Comparison of ENCODE assay signal across 25 cellular contexts in genomic region chr14:103142903-103143302, GRCh38. TPM values are rescaled to one million over a fixed set of nuclear protein-coding genes. Genes with fewer than 3 reads are reported as not detected.
DNase-seq lines count a peak whose midpoint lies in the region; ATAC-seq, FAIRE-seq and TF ChIP-seq lines count a peak whose summit lies in the region.
"Had no signal": no experiment of that assay in that cellular context is flagged by ENCODE, and none has a peak within 500 bp of the region (broad histone marks: within the 10 kb centered on the region; RNA-seq: fewer than 3 reads in every experiment).

No MANE protein-coding gene starts in this region.

- H2AFZ ChIP-seq in OCI-LY3 (ENCODE audit: low read depth, low read length), result peak overlapping the region; percentile 41; the same call in 1 of the 2 replicates
- peak overlapping the region; percentile 22; the same call in 1 of the 2 replicates for H2AFZ ChIP-seq in K562 (ENCODE audit: low read depth, low read length)
- H2AFZ ChIP-seq in parathyroid adenoma, result peak overlapping the region; percentile 68

- H3K27me3 ChIP-seq in OCI-LY3 (ENCODE audit: low read depth, low read length) (peaks cover 22% of the 10 kb centered on the region), K562 (ENCODE audit: control insufficient read depth in 2 of 2, insufficient read depth in 2 of 2, low read length in 2 of 2) (no peaks in the 10 kb centered on the region; a peak in 1 of 5 replicates), parathyroid adenoma (ENCODE audit: control insufficient read depth, insufficient read depth, low read length) (no peaks in the 10 kb centered on the region)

- TF ChIP-seq POLR2A in K562 (conservative IDR thresholded peaks at IDR 0.05), result no peak

- POLR2A ChIA-PET in K562 (lab: Yijun Ruan, JAX), result no interaction called here

- TF ChIP-seq CTCF in OCI-LY3 (IDR thresholded peaks at IDR 0.05; ENCODE audit: low read depth, low read length), result no peak
- no peak for TF ChIP-seq CTCF in K562 (IDR thresholded peaks at IDR 0.05 in 2 of 3, conservative IDR thresholded peaks at IDR 0.05 in 1 of 3; ENCODE audit: insufficient read depth in 2 of 3, low read depth in 1 of 3, low read length in 3 of 3)
- TF ChIP-seq CTCF in parathyroid adenoma (IDR thresholded peaks at IDR 0.05), result no peak

- H3K36me3 ChIP-seq in OCI-LY3 (replicated peaks; ENCODE audit: low read depth, low read length), result no peaks in the 10 kb centered on the region
- no peaks in the 10 kb centered on the region for H3K36me3 ChIP-seq in K562 (ENCODE audit: control insufficient read depth, insufficient read depth, low read length)
- no peaks in the 10 kb centered on the region for H3K36me3 ChIP-seq in parathyroid adenoma (ENCODE audit: control insufficient read depth, insufficient read depth, low read length)

- intact Hi-C loops in K562 (cut with micrococcal nuclease), result loop anchor here (1.0 kb wide), 1 partner anchor 149 kb away; no protein-coding TSS in a partner anchor

- H3K4me1 ChIP-seq in OCI-LY3 (ENCODE audit: low read length) (peaks cover 17% of the 10 kb centered on the region), K562 (replicated peaks in 1 of 2; ENCODE audit: control insufficient read depth in 2 of 2, insufficient read depth in 2 of 2, low read length in 2 of 2) (peaks cover 7 to 18% of the 10 kb centered on the region in 2 experiments; a peak in 4 of 5 replicates), parathyroid adenoma (peaks cover 32% of the 10 kb centered on the region)

- 44% methylated on average over 4 of the region's 4 CpGs for WGBS in K562 (ENCODE audit: insufficient coverage, low coverage, missing lambda C conversion rate)

- TF ChIP-seq RAD21 in K562 (CRISPR knock-in tag; conservative IDR thresholded peaks at IDR 0.05 in 1 of 2, IDR thresholded peaks at IDR 0.05 in 1 of 2), result no peak

- H3K4me3 ChIP-seq in OCI-LY3 (ENCODE audit: low read length) (no peak overlapping the region), K562 (no peak overlapping the region), parathyroid adenoma (ENCODE audit: low read depth, low read length) (no peak overlapping the region)
- H3K4me3 ChIP-seq: GM12878 had no signal

- H3K27ac ChIP-seq in OCI-LY3 (ENCODE audit: low read length), result no peak overlapping the region
- H3K27ac ChIP-seq in K562 (ENCODE audit: extremely low read depth, low read depth, low read length), result no peak overlapping the region
- peak overlapping the region; percentile 40 for H3K27ac ChIP-seq in parathyroid adenoma
- H3K27ac ChIP-seq: KMS-11, RWPE1 had no signal

- DNase-seq in ELR (ENCODE audit: low read depth) (peak; percentile 33), K562 (ENCODE audit: extremely low read depth in 1 of 4, low spot score in 3 of 4) (no peak), NCI-H1092 (lab: John Stamatoyannopoulos, UW) (no peak), NCI-H510A (lab: John Stamatoyannopoulos, UW) (no peak)
- DNase-seq: ACHN, DND-41, GF-D8, GOT3, NCI-H1417 treated with DMSO at 0.1 percent for 48 hours, NCI-H2029, NCI-H2171, NCI-H446, NCI-H69, OCI-M1, SIG-M5 had no signal

- in situ Hi-C loops in K562 (cut with MboI), result no loop called here

- H3K9me3 ChIP-seq in OCI-LY3 (ENCODE audit: insufficient read depth, low read length), result no peaks in the 10 kb centered on the region
- H3K9me3 ChIP-seq in K562 (replicated peaks; ENCODE audit: control insufficient read depth, insufficient read depth, low read depth, low read length), result no peaks in the 10 kb centered on the region
- H3K9me3 ChIP-seq in parathyroid adenoma (ENCODE audit: control insufficient read depth, low read length), result no peaks in the 10 kb centered on the region

- no peaks in the 10 kb centered on the region for H3K79me2 ChIP-seq in OCI-LY3 (ENCODE audit: low read length)
- no peaks in the 10 kb centered on the region for H3K79me2 ChIP-seq in K562 (ENCODE audit: control insufficient read depth, insufficient read depth, low read length)
- no peaks in the 10 kb centered on the region for H3K79me2 ChIP-seq in parathyroid adenoma

- no peak for FAIRE-seq in K562 (lab: Jason Lieb, UNC)
- FAIRE-seq: GM12878, GM18507, HepG2 had no signal

- H3K4me2 ChIP-seq in OCI-LY3 (ENCODE audit: low read length), result no peak overlapping the region
- no peak overlapping the region for H3K4me2 ChIP-seq in K562 (ENCODE audit: insufficient read depth, low read length)
- no peak overlapping the region for H3K4me2 ChIP-seq in parathyroid adenoma (ENCODE audit: low read length)
- H3K4me2 ChIP-seq: KMS-11 had no signal

- CTCF ChIA-PET in K562 (lab: Yijun Ruan, JAX; ENCODE audit: low intra/inter-chr PET ratio), result interaction anchor here (1.0 kb wide), 1 partner anchor 140 kb away, joined by 3 read pairs; no protein-coding TSS in a partner anchor

- ATAC-seq in K562, result no peak
- no peak for ATAC-seq in GM18907 (IDR thresholded peaks at IDR 0.05; ENCODE audit: unreplicated experiment)
- ATAC-seq: GM12878, HepG2 had no signal

- H3K9me1 ChIP-seq in K562 (ENCODE audit: control insufficient read depth, insufficient read depth, low read length), result no peaks in the 10 kb centered on the region

- no peak for TF ChIP-seq EP300 in K562 (IDR thresholded peaks at IDR 0.05; ENCODE audit: low read length)

- H4K20me1 ChIP-seq in OCI-LY3 (ENCODE audit: insufficient read depth, low read length) (no peaks in the 10 kb centered on the region), K562 (replicated peaks; ENCODE audit: control insufficient read depth, insufficient read depth, low read length) (no peaks in the 10 kb centered on the region)

- H3K9ac ChIP-seq in OCI-LY3 (ENCODE audit: low read length) (no peak overlapping the region), K562 (ENCODE audit: insufficient read depth in 1 of 2, low read depth in 2 of 2, low read length in 2 of 2) (no peak overlapping the region), parathyroid adenoma (no peak overlapping the region)
- H3K9ac ChIP-seq: KMS-11 had no signal

- no TSS peak for BruUV-seq in K562 (replicated peaks; lab: Mats Ljungman, UMichigan)

TF ChIP-seq in K562, 482 proteins besides CTCF, POLR2A, EP300 and RAD21 (continues in another document):
- no peak for TF ChIP-seq ASH1L (IDR thresholded peaks at IDR 0.05; ENCODE audit: borderline replicate concordance, low read depth, partially characterized antibody)

RNA-seq across cellular contexts. Expression of gene TNFAIP2, which starts 19.6 kb away (rescaled TPM):
- total RNA-seq in K562 (2011; cell fraction: chromatin; rRNA removed; ENCODE audit: low replicate concordance), result 31.9 and 75.4 TPM in 2 replicates
- total RNA-seq in K562 (2011; cell fraction: nucleolus; rRNA removed), result 55.1 and 66.9 TPM in 2 replicates
- 38.6 and 39.3 TPM in 2 replicates for total RNA-seq in K562 (2011; cell fraction: nucleoplasm; rRNA removed)
- total RNA-seq in K562 (2014; rRNA removed) (39.5 and 46.0 TPM in 2 replicates), K562 (2014; rRNA removed; fragmentation: Illumina TruSeq; extraction: Trizol) (20.8 and 23.7 TPM in 2 replicates), K562 (2015; rRNA removed; fragmentation: Illumina TruSeq; extraction: Trizol) (68.6 and 70.2 TPM in 2 replicates), K562 (2021) (52.7 and 61.2 TPM in 2 replicates)
- polyA plus RNA-seq in K562 (2011; rRNA removed) (22.6 and 35.4 TPM in 2 replicates), K562 (2014; fragmentation: Illumina TruSeq; extraction: Trizol) (42.7 and 59.7 TPM in 2 replicates), K562 (2014; fragmentation: Nextera tagmentation; extraction: Ambion mirVana) (10 to 100 TPM; 44.6 to 49.7 TPM), K562 (2014; rRNA removed) (47.6 and 63.5 TPM in 2 replicates)
- 30.5 and 40.8 TPM in 2 replicates for polyA plus RNA-seq in K562 (2011; cell fraction: cytosol; rRNA removed)
- polyA plus RNA-seq in K562 (2011; cell fraction: nucleus; rRNA removed), result 171 and 203 TPM in 2 replicates
- polyA plus RNA-seq in K562 (2012), result 33.8 and 69.4 TPM in 2 replicates
- polyA minus RNA-seq in K562 (2011; rRNA and poly(A)+ RNA removed), result 8.9 and 13.3 TPM in 2 replicates
- polyA minus RNA-seq in K562 (2011; cell fraction: cytosol; rRNA and poly(A)+ RNA removed), result 25.6 and 31.0 TPM in 2 replicates
- polyA minus RNA-seq in K562 (2011; cell fraction: nucleus; rRNA and poly(A)+ RNA removed), result 17.0 and 18.2 TPM in 2 replicates

RNA-seq across cellular contexts. Expression of gene EXOC3L4, which starts 48.4 kb away (rescaled TPM):
- 7.7 and 24.3 TPM in 2 replicates for total RNA-seq in K562 (2011; cell fraction: chromatin; rRNA removed; ENCODE audit: low replicate concordance)
- total RNA-seq in K562 (2011; cell fraction: nucleolus; rRNA removed), result 22.4 and 23.0 TPM in 2 replicates
- total RNA-seq in K562 (2011; cell fraction: nucleoplasm; rRNA removed), result 13.8 and 17.9 TPM in 2 replicates
- 3.5 and 5.6 TPM in 2 replicates for total RNA-seq in K562 (2014; rRNA removed)
- 0.33 TPM in 1 of 2 replicates, not detected in the other for total RNA-seq in K562 (2014; rRNA removed; fragmentation: Illumina TruSeq; extraction: Trizol)
- 0.83 and 1.6 TPM in 2 replicates for total RNA-seq in K562 (2015; rRNA removed; fragmentation: Illumina TruSeq; extraction: Trizol)
- total RNA-seq in K562 (2021), result 5.4 and 6.7 TPM in 2 replicates
- 1.1 and 2.0 TPM in 2 replicates for polyA plus RNA-seq in K562 (2011; rRNA removed)
- polyA plus RNA-seq in K562 (2011; cell fraction: cytosol; rRNA removed), result 1.6 and 3.7 TPM in 2 replicates
- polyA plus RNA-seq in K562 (2011; cell fraction: nucleus; rRNA removed), result 8.4 and 18.9 TPM in 2 replicates
- polyA plus RNA-seq in K562 (2012), result 1.8 and 2.2 TPM in 2 replicates
- 0.25 and 0.97 TPM in 2 replicates for polyA plus RNA-seq in K562 (2014; fragmentation: Illumina TruSeq; extraction: Trizol)
- under 1 TPM in 1 of 2 experiments, not detected in 1; 0.10 TPM for polyA plus RNA-seq in K562 (2014; fragmentation: Nextera tagmentation; extraction: Ambion mirVana)
- 6.2 and 11.7 TPM in 2 replicates for polyA plus RNA-seq in K562 (2014; rRNA removed)
- 0.21 TPM in 1 of 2 replicates, not detected in the other for polyA minus RNA-seq in K562 (2011; rRNA and poly(A)+ RNA removed)
- 2.5 and 2.9 TPM in 2 replicates for polyA minus RNA-seq in K562 (2011; cell fraction: cytosol; rRNA and poly(A)+ RNA removed)
- polyA minus RNA-seq in K562 (2011; cell fraction: nucleus; rRNA and poly(A)+ RNA removed), result 3.1 and 5.0 TPM in 2 replicates
- total RNA-seq: GM12878; M059J; T-helper 1 cell treated with Interleukin-12 subunit alpha and Interleukin-12 subunit beta and Interleukin-4 antibody, amounts not matched to agents 30 ng/mL and 1 ng/mL, for 36 hours had no signal
- polyA plus RNA-seq: GM12878 had no signal

RNA-seq across cellular contexts. Expression of gene LBHD2, which starts 58.9 kb away (rescaled TPM):
- total RNA-seq in K562 (2011; cell fraction: chromatin; rRNA removed; ENCODE audit: low replicate concordance), result not detected in 2 replicates
- not detected in 2 replicates for total RNA-seq in K562 (2011; cell fraction: nucleolus; rRNA removed)
- total RNA-seq in K562 (2011; cell fraction: nucleoplasm; rRNA removed), result not detected in 2 replicates
- total RNA-seq in K562 (2014; rRNA removed) (not detected in 2 replicates), K562 (2014; rRNA removed; fragmentation: Illumina TruSeq; extraction: Trizol) (not detected in 2 replicates), K562 (2015; rRNA removed; fragmentation: Illumina TruSeq; extraction: Trizol) (not detected in 2 replicates), K562 (2021) (not detected in 2 replicates)
- polyA plus RNA-seq in K562 (2011; rRNA removed) (not detected in 2 replicates), K562 (2014; fragmentation: Illumina TruSeq; extraction: Trizol) (not detected in 2 replicates), K562 (2014; fragmentation: Nextera tagmentation; extraction: Ambion mirVana) (not detected), K562 (2014; rRNA removed) (not detected in 2 replicates)
- 0.30 TPM in 1 of 2 replicates, not detected in the other for polyA plus RNA-seq in K562 (2011; cell fraction: cytosol; rRNA removed)
- polyA plus RNA-seq in K562 (2011; cell fraction: nucleus; rRNA removed), result not detected in 2 replicates
- polyA plus RNA-seq in K562 (2012), result not detected in 2 replicates
- polyA minus RNA-seq in K562 (2011; rRNA and poly(A)+ RNA removed), result not detected in 2 replicates
- polyA minus RNA-seq in K562 (2011; cell fraction: cytosol; rRNA and poly(A)+ RNA removed), result not detected in 2 replicates
- not detected in 2 replicates for polyA minus RNA-seq in K562 (2011; cell fraction: nucleus; rRNA and poly(A)+ RNA removed)
- total RNA-seq: GM12878; M059J; T-helper 1 cell treated with Interleukin-12 subunit alpha and Interleukin-12 subunit beta and Interleukin-4 antibody, amounts not matched to agents 30 ng/mL and 1 ng/mL, for 36 hours had no signal
- polyA plus RNA-seq: GM12878 had no signal
